In the genomic region with DNA sequence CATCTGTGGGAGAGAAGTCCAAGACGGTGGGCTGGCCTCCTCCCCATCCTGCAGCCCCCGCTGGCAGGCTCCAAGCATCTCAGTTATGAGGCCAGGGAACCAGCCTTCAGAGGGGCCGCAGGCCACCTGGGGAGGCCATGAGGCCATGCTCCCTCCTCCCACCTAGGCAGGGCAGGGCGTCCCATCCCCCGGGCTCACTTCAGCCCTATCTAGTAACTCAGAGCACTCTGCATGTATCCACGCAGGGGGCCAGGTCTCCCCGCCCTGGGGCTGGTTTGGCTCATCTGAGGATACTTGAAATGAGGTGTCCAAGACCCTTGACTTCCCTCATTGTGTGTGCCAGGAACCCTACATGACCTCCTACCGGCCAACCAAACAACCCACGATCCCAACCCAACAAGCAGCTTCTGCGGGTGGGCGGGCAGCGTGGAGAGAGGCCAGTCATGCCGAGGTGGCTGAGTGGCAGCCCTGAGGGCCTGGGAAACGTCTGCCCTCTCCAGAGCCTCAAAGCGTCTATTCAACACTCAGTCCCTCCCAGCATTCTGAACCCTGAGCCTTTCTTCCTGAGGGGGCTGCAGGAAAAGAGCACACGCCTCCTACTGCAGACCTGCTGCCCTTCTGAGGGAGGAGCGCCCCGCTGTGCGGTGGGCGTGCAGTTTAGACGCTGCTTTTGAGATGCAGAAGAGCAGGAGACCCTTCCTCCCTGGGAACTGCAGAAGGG, we compare ENCODE assay signal across 1 cellular context.
TF ChIP-seq lines count a peak whose summit lies in the region.

No MANE protein-coding gene starts in this region.

TF ChIP-seq in H1, 55 proteins besides CTCF, POLR2A, EP300 and RAD21:
- TF ChIP-seq PHF8 (conservative IDR thresholded peaks at IDR 0.05; ENCODE audit: low read depth, low read length) (no peak), BCL11A (IDR thresholded peaks at IDR 0.05; ENCODE audit: low read depth in 2 of 2, low read length in 2 of 2) (no peak), SIX5 (IDR thresholded peaks at IDR 0.05; ENCODE audit: low read depth, low read length) (no peak), KDM4A (IDR thresholded peaks at IDR 0.05; ENCODE audit: low read depth, low read length, severe bottlenecking) (no peak), TAF1 (IDR thresholded peaks at IDR 0.05; ENCODE audit: low read depth, low read length) (no peak), KDM5A (IDR thresholded peaks at IDR 0.05; ENCODE audit: low read length) (no peak), CEBPB (IDR thresholded peaks at IDR 0.05; ENCODE audit: low read depth, low read length) (no peak), GTF2F1 (IDR thresholded peaks at IDR 0.05; ENCODE audit: borderline replicate concordance, low read depth, low read length) (no peak)
- TF ChIP-seq, protein P1, sequence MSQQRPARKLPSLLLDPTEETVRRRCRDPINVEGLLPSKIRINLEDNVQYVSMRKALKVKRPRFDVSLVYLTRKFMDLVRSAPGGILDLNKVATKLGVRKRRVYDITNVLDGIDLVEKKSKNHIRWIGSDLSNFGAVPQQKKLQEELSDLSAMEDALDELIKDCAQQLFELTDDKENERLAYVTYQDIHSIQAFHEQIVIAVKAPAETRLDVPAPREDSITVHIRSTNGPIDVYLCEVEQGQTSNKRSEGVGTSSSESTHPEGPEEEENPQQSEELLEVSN (IDR thresholded peaks at IDR 0.05): no peak
